In the genomic region with DNA sequence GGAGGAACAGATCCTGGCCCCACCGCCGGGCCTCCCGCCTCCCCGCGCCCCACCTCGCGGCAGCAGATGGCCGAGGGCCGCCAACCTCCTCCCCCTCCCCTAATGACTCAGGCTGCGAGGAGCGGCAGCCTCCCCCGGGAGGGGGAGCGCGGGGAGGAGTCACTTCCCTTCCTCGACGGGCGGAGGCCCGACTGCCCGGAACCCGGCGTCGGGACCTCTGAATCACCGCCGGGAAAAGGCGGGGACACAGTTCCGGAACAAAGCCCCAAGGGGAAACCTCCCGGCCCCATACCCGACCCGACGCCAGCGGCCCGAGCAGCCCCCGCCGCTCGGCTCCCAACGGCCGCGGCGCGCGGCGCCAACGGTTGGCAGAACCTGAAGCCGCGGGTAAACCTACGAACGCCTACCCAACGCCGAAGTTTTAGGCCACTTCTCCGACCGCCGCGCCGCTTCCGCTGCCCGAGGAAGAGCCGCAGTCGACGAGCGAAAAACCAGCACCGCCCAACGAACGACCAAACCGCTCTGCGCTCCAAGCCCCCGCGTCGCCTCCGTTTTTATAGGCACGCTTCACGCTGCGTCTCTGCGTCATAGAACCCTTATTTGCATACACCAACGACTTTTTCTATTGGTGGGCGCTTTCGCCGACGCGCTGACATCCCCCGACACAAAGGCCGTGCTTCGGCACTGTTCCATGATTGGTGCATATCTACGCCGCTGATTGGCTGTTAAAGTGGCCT, we compare ENCODE assay signal across 8 cellular contexts. TPM values are rescaled to one million over a fixed set of nuclear protein-coding genes. Genes with fewer than 3 reads are reported as not detected.
DNase-seq lines count a peak whose midpoint lies in the region; ATAC-seq and TF ChIP-seq lines count a peak whose summit lies in the region.

No MANE protein-coding gene starts in this region.

- TF ChIP-seq CTCF in C4-2B (conservative IDR thresholded peaks at IDR 0.05): peak; percentile 63
- no peak for TF ChIP-seq CTCF in liver (IDR thresholded peaks at IDR 0.05; ENCODE audit: low read depth, low read length, missing input control)

- peaks cover 0 to 13% (median 8%) of the 10 kb centered on the region in 4 donors for H3K36me3 ChIP-seq in liver (ENCODE audit: control insufficient read depth in 4 of 4, insufficient read depth in 3 of 4, low read depth in 1 of 4, low read length in 3 of 4)

- H3K27ac ChIP-seq in C4-2B: peak overlapping the region; percentile 97
- H3K27ac ChIP-seq in liver (ENCODE audit: low read depth in 1 of 2, low read length in 2 of 2): peak overlapping the region; percentile 92 to 98

- under 1% methylated on average over 84 of the region's 84 CpGs for WGBS in liver

- H3K9me3 ChIP-seq in liver (ENCODE audit: control insufficient read depth in 4 of 4, low read length in 3 of 4): no peaks in the 10 kb centered on the region

- H3K4me1 ChIP-seq in liver (ENCODE audit: control insufficient read depth in 4 of 4, insufficient read depth in 4 of 4, low read length in 3 of 4): peaks cover 3 to 39% (median 23%) of the 10 kb centered on the region in 4 donors

- peak overlapping the region; percentile 82 to 98 (median 96) for H3K4me3 ChIP-seq in liver (ENCODE audit: low read depth in 1 of 3, low read length in 3 of 3)

- peak; percentile 99 for DNase-seq in NCI-H748 (lab: John Stamatoyannopoulos, UW; ENCODE audit: unreplicated experiment)
- DNase-seq in activated CD4-positive, alpha-beta T cell treated with anti-CD3 and anti-CD28 coated beads, Interleukin-2, amount 50 U/mL, for 4 hours: peak; percentile 92
- DNase-seq in dermis blood vessel endothelial cell: peak; percentile 100
- DNase-seq in stimulated activated CD4-positive, alpha-beta T cell treated with anti-CD3 and anti-CD28 coated beads, Interleukin-4, amount 100 ng/mL, for 24 hours: peak; percentile 94

- H3K27me3 ChIP-seq in liver (ENCODE audit: control insufficient read depth in 4 of 4, insufficient read depth in 4 of 4, low read length in 3 of 4): no peaks in the 10 kb centered on the region

- peak; percentile 67 for ATAC-seq in GM19395 (IDR thresholded peaks at IDR 0.05; ENCODE audit: unreplicated experiment)
- peak; percentile 51 for ATAC-seq in HG03558 (IDR thresholded peaks at IDR 0.05; ENCODE audit: extremely low read depth, unreplicated experiment)

- peak overlapping the region; percentile 89 to 97 for H3K9ac ChIP-seq in liver (ENCODE audit: low read depth in 1 of 2, low read length in 2 of 2)

- no peak for TF ChIP-seq RAD21 in liver (IDR thresholded peaks at IDR 0.05)

TF ChIP-seq in liver, 16 proteins besides CTCF, POLR2A, EP300 and RAD21:
- TF ChIP-seq SP1 (IDR thresholded peaks at IDR 0.05) (peak; percentile 98), JUND (IDR thresholded peaks at IDR 0.05) (peak in 1 of 2 donors; percentile 55), TAF1 (conservative IDR thresholded peaks at IDR 0.05) (peak; percentile 100), EGR1 (IDR thresholded peaks at IDR 0.05; ENCODE audit: low read depth in 2 of 2) (peak in 1 of 2 donors; percentile 62), YY1 (IDR thresholded peaks at IDR 0.05) (peak; percentile 56)
- TF ChIP-seq, protein P1, sequence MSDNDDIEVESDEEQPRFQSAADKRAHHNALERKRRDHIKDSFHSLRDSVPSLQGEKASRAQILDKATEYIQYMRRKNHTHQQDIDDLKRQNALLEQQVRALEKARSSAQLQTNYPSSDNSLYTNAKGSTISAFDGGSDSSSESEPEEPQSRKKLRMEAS (IDR thresholded peaks at IDR 0.05): peak; percentile 39
- TF ChIP-seq, protein P2, sequence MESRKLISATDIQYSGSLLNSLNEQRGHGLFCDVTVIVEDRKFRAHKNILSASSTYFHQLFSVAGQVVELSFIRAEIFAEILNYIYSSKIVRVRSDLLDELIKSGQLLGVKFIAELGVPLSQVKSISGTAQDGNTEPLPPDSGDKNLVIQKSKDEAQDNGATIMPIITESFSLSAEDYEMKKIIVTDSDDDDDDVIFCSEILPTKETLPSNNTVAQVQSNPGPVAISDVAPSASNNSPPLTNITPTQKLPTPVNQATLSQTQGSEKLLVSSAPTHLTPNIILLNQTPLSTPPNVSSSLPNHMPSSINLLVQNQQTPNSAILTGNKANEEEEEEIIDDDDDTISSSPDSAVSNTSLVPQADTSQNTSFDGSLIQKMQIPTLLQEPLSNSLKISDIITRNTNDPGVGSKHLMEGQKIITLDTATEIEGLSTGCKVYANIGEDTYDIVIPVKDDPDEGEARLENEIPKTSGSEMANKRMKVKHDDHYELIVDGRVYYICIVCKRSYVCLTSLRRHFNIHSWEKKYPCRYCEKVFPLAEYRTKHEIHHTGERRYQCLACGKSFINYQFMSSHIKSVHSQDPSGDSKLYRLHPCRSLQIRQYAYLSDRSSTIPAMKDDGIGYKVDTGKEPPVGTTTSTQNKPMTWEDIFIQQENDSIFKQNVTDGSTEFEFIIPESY (IDR thresholded peaks at IDR 0.05): no peak
- TF ChIP-seq, protein P3, sequence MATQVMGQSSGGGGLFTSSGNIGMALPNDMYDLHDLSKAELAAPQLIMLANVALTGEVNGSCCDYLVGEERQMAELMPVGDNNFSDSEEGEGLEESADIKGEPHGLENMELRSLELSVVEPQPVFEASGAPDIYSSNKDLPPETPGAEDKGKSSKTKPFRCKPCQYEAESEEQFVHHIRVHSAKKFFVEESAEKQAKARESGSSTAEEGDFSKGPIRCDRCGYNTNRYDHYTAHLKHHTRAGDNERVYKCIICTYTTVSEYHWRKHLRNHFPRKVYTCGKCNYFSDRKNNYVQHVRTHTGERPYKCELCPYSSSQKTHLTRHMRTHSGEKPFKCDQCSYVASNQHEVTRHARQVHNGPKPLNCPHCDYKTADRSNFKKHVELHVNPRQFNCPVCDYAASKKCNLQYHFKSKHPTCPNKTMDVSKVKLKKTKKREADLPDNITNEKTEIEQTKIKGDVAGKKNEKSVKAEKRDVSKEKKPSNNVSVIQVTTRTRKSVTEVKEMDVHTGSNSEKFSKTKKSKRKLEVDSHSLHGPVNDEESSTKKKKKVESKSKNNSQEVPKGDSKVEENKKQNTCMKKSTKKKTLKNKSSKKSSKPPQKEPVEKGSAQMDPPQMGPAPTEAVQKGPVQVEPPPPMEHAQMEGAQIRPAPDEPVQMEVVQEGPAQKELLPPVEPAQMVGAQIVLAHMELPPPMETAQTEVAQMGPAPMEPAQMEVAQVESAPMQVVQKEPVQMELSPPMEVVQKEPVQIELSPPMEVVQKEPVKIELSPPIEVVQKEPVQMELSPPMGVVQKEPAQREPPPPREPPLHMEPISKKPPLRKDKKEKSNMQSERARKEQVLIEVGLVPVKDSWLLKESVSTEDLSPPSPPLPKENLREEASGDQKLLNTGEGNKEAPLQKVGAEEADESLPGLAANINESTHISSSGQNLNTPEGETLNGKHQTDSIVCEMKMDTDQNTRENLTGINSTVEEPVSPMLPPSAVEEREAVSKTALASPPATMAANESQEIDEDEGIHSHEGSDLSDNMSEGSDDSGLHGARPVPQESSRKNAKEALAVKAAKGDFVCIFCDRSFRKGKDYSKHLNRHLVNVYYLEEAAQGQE (IDR thresholded peaks at IDR 0.05): peak; percentile 95
- TF ChIP-seq, protein P4, sequence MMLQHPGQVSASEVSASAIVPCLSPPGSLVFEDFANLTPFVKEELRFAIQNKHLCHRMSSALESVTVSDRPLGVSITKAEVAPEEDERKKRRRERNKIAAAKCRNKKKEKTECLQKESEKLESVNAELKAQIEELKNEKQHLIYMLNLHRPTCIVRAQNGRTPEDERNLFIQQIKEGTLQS (IDR thresholded peaks at IDR 0.05): no peak

RNA-seq across cellular contexts. Expression of a gene that starts 5.2 kb away (rescaled TPM):
- 10.9 and 12.4 TPM in 2 replicates for total RNA-seq in dermis blood vessel endothelial cell
- total RNA-seq in liver: 10 to 100 TPM; 11.5 to 16.4 TPM
- 1 to 10 TPM; 4.0 to 6.4 TPM for polyA plus RNA-seq in liver

RNA-seq across cellular contexts. Expression of a gene that starts 14.4 kb away (rescaled TPM):
- total RNA-seq in dermis blood vessel endothelial cell (66.0 and 66.5 TPM in 2 replicates), liver (100 to 1,000 TPM in 1 of 2 donors, 10 to 100 TPM in 1; 80.3 to 111 TPM)
- polyA plus RNA-seq in liver: 100 to 1,000 TPM in 1 of 2 donors, 10 to 100 TPM in 1; 59.0 to 230 TPM

RNA-seq across cellular contexts. Expression of a gene that starts 58.2 kb away (rescaled TPM):
- total RNA-seq in dermis blood vessel endothelial cell (34.4 and 125 TPM in 2 replicates), liver (1 to 10 TPM in 1 of 2 donors, under 1 TPM in 1; 0.42 to 1.2 TPM)
- polyA plus RNA-seq in liver: 1 to 10 TPM; 1.3 to 1.4 TPM

Comparison
In these comparisons a context has a peak if more than half of its experiments do, and no peak if none do; other contexts are left out.
1. Peak in every context shown above with its lines: DNase-seq, ATAC-seq, H3K4me3 ChIP-seq and H3K27ac ChIP-seq.
2. RNA of a gene that starts 58.2 kb away (total RNA-seq): 34.4 to 125 TPM in dermis blood vessel endothelial cell; 0.42 to 1.2 TPM in liver; every median in the first group is over 10 times any median in the second.